ENCODE assay signal across 11 cellular contexts in the genomic region with DNA sequence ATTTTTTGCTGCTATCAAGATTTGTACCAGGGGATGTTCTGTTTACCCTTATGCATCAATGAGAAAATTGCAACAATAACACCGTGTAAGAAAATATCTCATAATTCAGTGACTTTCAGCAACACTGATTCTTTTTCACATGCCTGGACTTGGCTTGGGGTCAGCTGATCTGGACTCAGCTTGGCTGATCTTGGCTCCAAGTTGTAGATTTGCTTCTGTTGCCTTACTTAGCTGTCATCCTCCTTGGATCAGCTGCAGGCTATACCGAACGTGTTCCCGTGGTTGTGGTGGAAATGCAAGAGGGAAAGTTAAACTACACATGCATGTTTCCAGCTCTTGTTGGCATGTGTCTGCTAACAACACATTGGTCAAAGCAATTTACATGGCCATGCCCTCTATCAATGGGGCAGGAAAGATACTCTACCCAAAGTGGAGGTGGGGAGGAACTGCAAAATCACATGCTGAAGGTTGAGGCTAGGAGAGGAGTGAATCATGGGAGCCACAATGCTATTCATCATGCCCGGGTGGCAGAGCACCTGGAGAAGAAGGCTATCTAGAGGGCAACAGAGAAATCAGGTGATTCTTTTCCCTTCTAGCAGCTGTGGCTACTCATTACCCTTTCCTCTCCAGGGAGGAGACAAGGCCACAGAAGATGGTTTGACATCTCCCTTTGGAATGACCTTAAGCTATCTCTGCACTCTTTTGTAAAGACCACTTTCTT.
DNase-seq lines count a peak whose midpoint lies in the region; ATAC-seq and TF ChIP-seq lines count a peak whose summit lies in the region.
"Had no signal": no experiment of that assay in that cellular context is flagged by ENCODE, and none has a peak within 500 bp of the region (broad histone marks: within the 10 kb centered on the region; RNA-seq: fewer than 3 reads in every experiment).

No MANE protein-coding gene starts in this region.

- intact Hi-C loops in ovary (cut with DNase I), result no loop called here
- intact Hi-C loops in activated CD4-positive, alpha-beta T cell treated with anti-CD3 and anti-CD28 coated beads for 36 hours (cut with DNase I, micrococcal nuclease), result no loop called here

- H3K9me3 Mint-ChIP-seq in activated CD4-positive, alpha-beta T cell treated with anti-CD3 and anti-CD28 coated beads for 36 hours (ENCODE audit: low read depth), result peaks cover 12% of the 10 kb centered on the region

- POLR2A ChIA-PET in activated CD4-positive, alpha-beta T cell treated with anti-CD3 and anti-CD28 coated beads for 36 hours (lab: Charles Lee), result no interaction called here

- H3K4me1 ChIP-seq in foreskin keratinocyte (no peaks in the 10 kb centered on the region), ovary (ENCODE audit: insufficient read depth) (peaks cover 8% of the 10 kb centered on the region)

- 18 to 23% (median 18%) methylated on average over 5 of the region's 5 CpGs for WGBS in ovary, 3 donors

- CTCF ChIA-PET in activated CD4-positive, alpha-beta T cell treated with anti-CD3 and anti-CD28 coated beads for 36 hours (lab: Charles Lee), result interaction anchor here (0.6 kb wide), 1 partner anchor 33 kb away, joined by 3 read pairs; no protein-coding TSS in a partner anchor

- H3K4me1 Mint-ChIP-seq in activated CD4-positive, alpha-beta T cell treated with anti-CD3 and anti-CD28 coated beads for 36 hours, result no peaks in the 10 kb centered on the region
- H3K4me1 Mint-ChIP-seq: IgD-negative memory B cell; stimulated activated memory B cell treated with anti-CD40 and anti-IgM and Interleukin-4, amounts not matched to agents 10 μg/mL and 1 μg/mL and 100 μg/mL, for 72 hours had no signal

- no peak overlapping the region for H3K27ac ChIP-seq in foreskin keratinocyte
- H3K27ac ChIP-seq in ovary, result peak overlapping the region in 1 of 2 donors; percentile 58

- H3K9me3 ChIP-seq in ovary, result no peaks in the 10 kb centered on the region

- no peak overlapping the region for H3K27ac Mint-ChIP-seq in activated CD4-positive, alpha-beta T cell treated with anti-CD3 and anti-CD28 coated beads for 36 hours
- H3K27ac Mint-ChIP-seq: IgD-negative memory B cell; stimulated activated memory B cell treated with anti-CD40 and anti-IgM and Interleukin-4, amounts not matched to agents 10 μg/mL and 1 μg/mL and 100 μg/mL, for 72 hours had no signal

- no peaks in the 10 kb centered on the region for H3K36me3 ChIP-seq in ovary

- TF ChIP-seq CTCF in foreskin keratinocyte (conservative IDR thresholded peaks at IDR 0.05) (no peak), ovary (IDR thresholded peaks at IDR 0.05) (no peak)

- no peaks in the 10 kb centered on the region for H3K27me3 Mint-ChIP-seq in activated CD4-positive, alpha-beta T cell treated with anti-CD3 and anti-CD28 coated beads for 36 hours
- H3K27me3 Mint-ChIP-seq: IgD-negative memory B cell; stimulated activated memory B cell treated with anti-CD40 and anti-IgM and Interleukin-4, amounts not matched to agents 10 μg/mL and 1 μg/mL and 100 μg/mL, for 72 hours had no signal

- peak; percentile 57 for DNase-seq in A172 (ENCODE audit: low spot score)
- peak; percentile 18 for DNase-seq in M059J (ENCODE audit: low read depth)
- peak in 1 of 2 donors; percentile 28 for DNase-seq in foreskin keratinocyte
- DNase-seq in ovary, result peak; percentile 12 to 29 (median 19)
- DNase-seq in iPS-NIHi7 (ENCODE audit: extremely low spot score), result no peak
- no peak for DNase-seq in activated CD4-positive, alpha-beta T cell treated with anti-CD3 and anti-CD28 coated beads for 36 hours
- DNase-seq in NOMO-1 (lab: John Stamatoyannopoulos, UW; ENCODE audit: unreplicated experiment in 2 of 2), result no peak
- DNase-seq in NCI-H1930 (lab: John Stamatoyannopoulos, UW), result no peak
- DNase-seq: islet precursor cell had no signal

- H3K27me3 ChIP-seq in foreskin keratinocyte, result no peaks in the 10 kb centered on the region
- no peaks in the 10 kb centered on the region for H3K27me3 ChIP-seq in ovary

- no peak for TF ChIP-seq EP300 in ovary (IDR thresholded peaks at IDR 0.05)

- no peak overlapping the region for H3K4me3 ChIP-seq in ovary

- ATAC-seq in foreskin keratinocyte, result peak; percentile 61
- no peak for ATAC-seq in activated CD4-positive, alpha-beta T cell treated with anti-CD3 and anti-CD28 coated beads for 36 hours
- ATAC-seq: stimulated activated memory B cell treated with anti-CD40 and anti-IgM and Interleukin-4, amounts not matched to agents 10 μg/mL and 1 μg/mL and 100 μg/mL, for 72 hours had no signal

- no peak for TF ChIP-seq POLR2A in ovary (IDR thresholded peaks at IDR 0.05)

- H3K36me3 Mint-ChIP-seq in activated CD4-positive, alpha-beta T cell treated with anti-CD3 and anti-CD28 coated beads for 36 hours (ENCODE audit: low read depth), result no peaks in the 10 kb centered on the region
- H3K36me3 Mint-ChIP-seq: IgD-negative memory B cell; stimulated activated memory B cell treated with anti-CD40 and anti-IgM and Interleukin-4, amounts not matched to agents 10 μg/mL and 1 μg/mL and 100 μg/mL, for 72 hours had no signal

- no peak overlapping the region for H3K4me3 Mint-ChIP-seq in activated CD4-positive, alpha-beta T cell treated with anti-CD3 and anti-CD28 coated beads for 36 hours
- H3K4me3 Mint-ChIP-seq: stimulated activated memory B cell treated with anti-CD40 and anti-IgM and Interleukin-4, amounts not matched to agents 10 μg/mL and 1 μg/mL and 100 μg/mL, for 72 hours had no signal

Comparison
In these comparisons a context has a peak if more than half of its experiments do, and no peak if none do; other contexts are left out.
1. DNase-seq: peak in A172 (single experiment), M059J (single experiment) and ovary (5 of 5); none in iPS-NIHi7 (single experiment), activated CD4-positive, alpha-beta T cell treated with anti-CD3 and anti-CD28 coated beads for 36 hours (single experiment), NOMO-1 (0 of 2) and NCI-H1930 (0 of 2).